ENCODE assay signal across 8 cellular contexts in genomic region chr19:41263850-41264580, GRCh38. TPM values are rescaled to one million over a fixed set of nuclear protein-coding genes. Genes with fewer than 3 reads are reported as not detected.
DNase-seq lines count a peak whose midpoint lies in the region; ATAC-seq, FAIRE-seq and TF ChIP-seq lines count a peak whose summit lies in the region.

Gene HNRNPUL1, plus strand, starts transcription at chr19:41264372. Its CDS starts 132 bp downstream, at chr19:41264504.

- DNase-seq in CD4-positive, alpha-beta T cell: peak; percentile 99 to 100 (median 99)
- DNase-seq in NCI-H82 treated with DMSO at 0.1 percent for 48 hours (lab: John Stamatoyannopoulos, UW; ENCODE audit: unreplicated experiment) (peak; percentile 100), dermis microvascular lymphatic vessel endothelial cell (ENCODE audit: low read depth in 2 of 2) (peak; percentile 100), HepG2 (ENCODE audit: low spot score) (peak; percentile 100)
- peak; percentile 99 for DNase-seq in activated CD4-positive, alpha-beta memory T cell treated with anti-CD3 and anti-CD28 coated beads for 36 hours
- DNase-seq in stimulated activated CD4-positive, alpha-beta T cell treated with anti-CD3 and anti-CD28 coated beads, Interleukin-4, amount 100 ng/mL, for 1 hour: peak; percentile 98

- POLR2A ChIA-PET in CD4-positive, alpha-beta T cell (lab: Charles Lee): interaction anchor here (0.6 to 5.9 kb wide), 64 partner anchors 8 to 1921 kb away, joined by 3 to 314 read pairs (median 5); partner anchors contain the start of genes ACTMAP, AKT2, B9D2 and CCDC97
- POLR2A ChIA-PET in activated CD4-positive, alpha-beta memory T cell treated with anti-CD3 and anti-CD28 coated beads for 36 hours (lab: Charles Lee): interaction anchor here (0.9 to 4.9 kb wide), 15 partner anchors 10 to 799 kb away, joined by 3 to 97 read pairs (median 5); partner anchors contain the start of genes B9D2, BLVRB, CCDC97 and RAB4B
- POLR2A ChIA-PET in HepG2 (lab: Yijun Ruan, JAX): interaction anchor here (0.6 to 4.5 kb wide), 23 partner anchors 9 to 802 kb away, joined by 3 to 104 read pairs (median 9); partner anchors contain the start of genes B9D2, CCDC97, CYP2S1 and DMAC2

- BruUV-seq in HepG2 (replicated peaks; lab: Mats Ljungman, UMichigan): no TSS peak

- H3K27ac ChIP-seq in CD4-positive, alpha-beta T cell (ENCODE audit: low read depth, low read length): peak within 1 kb of the TSS; percentile 100
- H3K27ac ChIP-seq in HepG2 (ENCODE audit: extremely low read length, insufficient read depth, low read length): peak within 1 kb of the TSS; percentile 97

- H3K27ac Mint-ChIP-seq in CD4-positive, alpha-beta T cell: peak within 1 kb of the TSS; percentile 100
- H3K27ac Mint-ChIP-seq in activated CD4-positive, alpha-beta memory T cell treated with anti-CD3 and anti-CD28 coated beads for 36 hours: peak within 1 kb of the TSS; percentile 100

- H3K4me2 ChIP-seq in HepG2 (ENCODE audit: low read depth, low read length): peak within 1 kb of the TSS; percentile 96

- H3K9me3 ChIP-seq in CD4-positive, alpha-beta T cell (ENCODE audit: control insufficient read depth, low read length): no peaks in the 10 kb centered on the region
- H3K9me3 ChIP-seq in HepG2 (ENCODE audit: low read length): no peaks in the 10 kb centered on the region

- peaks cover 55% of the 10 kb centered on the region for H3K4me1 Mint-ChIP-seq in CD4-positive, alpha-beta T cell (ENCODE audit: low read depth)
- H3K4me1 Mint-ChIP-seq in activated CD4-positive, alpha-beta memory T cell treated with anti-CD3 and anti-CD28 coated beads for 36 hours (ENCODE audit: low read depth): peaks cover 46% of the 10 kb centered on the region

- 3% methylated on average over 28 of the region's 55 CpGs for WGBS in HepG2 (ENCODE audit: low lambda C conversion rate)

- peaks cover 5% of the 10 kb centered on the region for H3K27me3 Mint-ChIP-seq in CD4-positive, alpha-beta T cell
- peaks cover 4% of the 10 kb centered on the region for H3K27me3 Mint-ChIP-seq in activated CD4-positive, alpha-beta memory T cell treated with anti-CD3 and anti-CD28 coated beads for 36 hours

- peaks cover 28% of the 10 kb centered on the region for H3K4me1 ChIP-seq in HepG2 (ENCODE audit: insufficient read depth, low read length)

- TF ChIP-seq CTCF in CD4-positive, alpha-beta T cell (IDR thresholded peaks at IDR 0.05): no peak
- peak; percentile 20; the same call in 1 of the 2 replicates for TF ChIP-seq CTCF in HepG2 (CRISPR knock-in tag; IDR thresholded peaks at IDR 0.05)

- no peaks in the 10 kb centered on the region for H3K9me3 Mint-ChIP-seq in CD4-positive, alpha-beta T cell
- no peaks in the 10 kb centered on the region for H3K9me3 Mint-ChIP-seq in activated CD4-positive, alpha-beta memory T cell treated with anti-CD3 and anti-CD28 coated beads for 36 hours

- peak within 1 kb of the TSS; percentile 73 to 93 (median 90) for H3K4me3 ChIP-seq in HepG2 (replicated peaks in 1 of 3; ENCODE audit: insufficient read depth in 1 of 3, low read depth in 2 of 3, low read length in 3 of 3)

- peak within 1 kb of the TSS; percentile 96 for H3K4me3 Mint-ChIP-seq in CD4-positive, alpha-beta T cell
- peak within 1 kb of the TSS; percentile 97 for H3K4me3 Mint-ChIP-seq in activated CD4-positive, alpha-beta memory T cell treated with anti-CD3 and anti-CD28 coated beads for 36 hours

- peak; percentile 100 for FAIRE-seq in HepG2 (lab: Jason Lieb, UNC)

- TF ChIP-seq POLR2A in HepG2 (IDR thresholded peaks at IDR 0.05; ENCODE audit: insufficient read depth in 1 of 2, low read depth in 2 of 2, low read length in 2 of 2): peak in 1 of 2 experiments; percentile 25; a peak in 3 of 4 replicates

- H3K79me2 ChIP-seq in HepG2 (ENCODE audit: insufficient read depth, low read length): peaks cover 44% of the 10 kb centered on the region

- peak; percentile 36 for TF ChIP-seq RAD21 in HepG2 (CRISPR knock-in tag; IDR thresholded peaks at IDR 0.05)

- no peaks in the 10 kb centered on the region for H3K27me3 ChIP-seq in CD4-positive, alpha-beta T cell (ENCODE audit: control insufficient read depth, insufficient read depth, low read length)
- H3K27me3 ChIP-seq in HepG2 (ENCODE audit: control insufficient read depth in 1 of 2, insufficient read depth in 2 of 2, low read length in 2 of 2): no peaks in the 10 kb centered on the region; a peak in 1 of 5 replicates

- CTCF ChIA-PET in CD4-positive, alpha-beta T cell (lab: Charles Lee): interaction anchor here (0.6 to 5.4 kb wide), 9 partner anchors 13 to 120 kb away, joined by 3 to 64 read pairs (median 4); partner anchors contain the start of genes CCDC97 and TGFB1
- CTCF ChIA-PET in activated CD4-positive, alpha-beta memory T cell treated with anti-CD3 and anti-CD28 coated beads for 36 hours (lab: Charles Lee): interaction anchor here (0.6 to 9.3 kb wide), 11 partner anchors 35 to 299 kb away, joined by 3 to 118 read pairs (median 7); partner anchors contain the start of gene CCDC97
- CTCF ChIA-PET in HepG2 (lab: Yijun Ruan, JAX; ENCODE audit: low intra/inter-chr PET ratio, low total read pairs): interaction anchor here (3.8 kb wide), 1 partner anchor 60 kb away, joined by 55 read pairs; no protein-coding TSS in a partner anchor

- H3K9ac ChIP-seq in HepG2 (ENCODE audit: insufficient read depth, low read depth, low read length): peak within 1 kb of the TSS; percentile 100

- H4K20me1 ChIP-seq in HepG2 (ENCODE audit: insufficient read depth, low read length): no peaks in the 10 kb centered on the region

- H3K36me3 ChIP-seq in HepG2 (replicated peaks in 1 of 2; ENCODE audit: control insufficient read depth in 1 of 2, insufficient read depth in 2 of 2, low read length in 2 of 2): peaks cover 2 to 16% of the 10 kb centered on the region in 2 experiments

- ATAC-seq in CD4-positive, alpha-beta T cell (ENCODE audit: poor library complexity): peak; percentile 50
- ATAC-seq in GM19438 (IDR thresholded peaks at IDR 0.05; ENCODE audit: low read depth, unreplicated experiment) (peak; percentile 66), HG03575 (IDR thresholded peaks at IDR 0.05; ENCODE audit: extremely low read depth, insufficient number of reproducible peaks, low FRiP score, unreplicated experiment) (peak; percentile 59), HepG2 (peak; percentile 64)

- peaks cover 61% of the 10 kb centered on the region for H3K36me3 Mint-ChIP-seq in CD4-positive, alpha-beta T cell (ENCODE audit: low read depth)
- peaks cover 39% of the 10 kb centered on the region for H3K36me3 Mint-ChIP-seq in activated CD4-positive, alpha-beta memory T cell treated with anti-CD3 and anti-CD28 coated beads for 36 hours

- intact Hi-C loops in CD4-positive, alpha-beta T cell (cut with DNase I, micrococcal nuclease): loop anchor here (1.0 to 5.0 kb wide), 10 partner anchors 37 to 799 kb away; partner anchors contain the start of genes BCKDHA (in 1 of the 2), BLVRB (in 1 of the 2) and EXOSC5 (in 1 of the 2)
- intact Hi-C loops in activated CD4-positive, alpha-beta memory T cell treated with anti-CD3 and anti-CD28 coated beads for 36 hours (cut with micrococcal nuclease): loop anchor here (1.0 to 5.0 kb wide), 12 partner anchors 38 to 1862 kb away; partner anchors contain the start of genes ACTMAP, B9D2, BCKDHA and COQ8B
- intact Hi-C loops in HepG2 (cut with micrococcal nuclease; ENCODE audit: unreplicated experiment): loop anchor here (2.0 kb wide), 1 partner anchor 45 kb away; no protein-coding TSS in a partner anchor

- H2AFZ ChIP-seq in HepG2 (ENCODE audit: low read length): no peak within 1 kb of the TSS

- in situ Hi-C loops in HepG2 (cut with HindIII; ENCODE audit: extremely low pct_ligation_motif_present, low pct_unique_long_range_greater_than_20kb): loop anchor here (5.0 kb wide), 2 partner anchors 37 to 62 kb away; no protein-coding TSS in a partner anchor

- TF ChIP-seq EP300 in HepG2 (IDR thresholded peaks at IDR 0.05; ENCODE audit: low read depth in 2 of 2, low read length in 2 of 2) (0 out of 4 replicates have a peak, but pooled peaks of 1 of the 2 experiments have one; percentile 6), HepG2 (CRISPR knock-in tag; IDR thresholded peaks at IDR 0.05; ENCODE audit: borderline replicate concordance) (no peak; the same call in 1 of the 2 replicates)

RNA-seq across cellular contexts. Expression of gene HNRNPUL1, which starts in this region (rescaled TPM):
- 100 to 1,000 TPM; 367 to 388 TPM for total RNA-seq in CD4-positive, alpha-beta T cell
- total RNA-seq in activated CD4-positive, alpha-beta memory T cell treated with anti-CD3 and anti-CD28 coated beads for 36 hours: 100 to 1,000 TPM; 290 to 295 TPM
- total RNA-seq in dermis microvascular lymphatic vessel endothelial cell (49.6 and 64.0 TPM in 2 replicates), HepG2 (2016; rRNA removed; fragmentation: Illumina TruSeq; extraction: Trizol) (81.7 and 88.8 TPM in 2 replicates)
- total RNA-seq in HepG2 (2016; cell fraction: cytosol; rRNA removed; fragmentation: Illumina TruSeq; extraction: Trizol; ENCODE audit: low read depth): 30.9 and 33.3 TPM in 2 replicates
- 77.3 and 84.2 TPM in 2 replicates for total RNA-seq in HepG2 (2016; cell fraction: insoluble cytoplasmic fraction; rRNA removed; fragmentation: Illumina TruSeq; extraction: Trizol)
- total RNA-seq in HepG2 (2016; cell fraction: membrane; rRNA removed; fragmentation: Illumina TruSeq; extraction: Trizol): 78.7 and 78.8 TPM in 2 replicates
- total RNA-seq in HepG2 (2016; cell fraction: nucleus; rRNA removed; fragmentation: Illumina TruSeq; extraction: Trizol): 62.2 and 71.6 TPM in 2 replicates
- 29.7 and 30.9 TPM in 2 replicates for polyA plus RNA-seq in HepG2 (2011; rRNA removed)
- 16.7 and 21.1 TPM in 2 replicates for polyA plus RNA-seq in HepG2 (2011; cell fraction: cytosol; rRNA removed)
- 36.0 and 41.1 TPM in 2 replicates for polyA plus RNA-seq in HepG2 (2011; cell fraction: nucleus; rRNA removed)
- polyA plus RNA-seq in HepG2 (2012): 62.3 and 78.5 TPM in 2 replicates
- 43.7 and 48.0 TPM in 2 replicates for polyA plus RNA-seq in HepG2 (2016; cell fraction: cytosol; fragmentation: Illumina TruSeq; extraction: Trizol; ENCODE audit: low read depth)
- 126 and 151 TPM in 2 replicates for polyA plus RNA-seq in HepG2 (2016; cell fraction: insoluble cytoplasmic fraction; fragmentation: Illumina TruSeq; extraction: Trizol; ENCODE audit: low read depth)
- 99.0 and 109 TPM in 2 replicates for polyA plus RNA-seq in HepG2 (2016; cell fraction: membrane; fragmentation: Illumina TruSeq; extraction: Trizol; ENCODE audit: low read depth)
- polyA plus RNA-seq in HepG2 (2016; cell fraction: nucleus; fragmentation: Illumina TruSeq; extraction: Trizol; ENCODE audit: insufficient read depth, low read depth): 102 and 113 TPM in 2 replicates
- polyA minus RNA-seq in HepG2 (2011; rRNA and poly(A)+ RNA removed; ENCODE audit: low replicate concordance): 47.6 and 50.7 TPM in 2 replicates
- polyA minus RNA-seq in HepG2 (2011; cell fraction: cytosol; rRNA and poly(A)+ RNA removed): 23.6 and 33.9 TPM in 2 replicates
- 61.9 and 71.0 TPM in 2 replicates for polyA minus RNA-seq in HepG2 (2011; cell fraction: nucleus; rRNA and poly(A)+ RNA removed)

Comparison
In these comparisons a context has a peak if more than half of its experiments do, and no peak if none do; other contexts are left out.
1. Peak in every context shown above with its lines: DNase-seq, ATAC-seq, H3K4me3 ChIP-seq and H3K27ac ChIP-seq.